Comparison of ENCODE assay signal across 8 cellular contexts in genomic region chr19:584240-585001, GRCh38. TPM values are rescaled to one million over a fixed set of nuclear protein-coding genes. Genes with fewer than 3 reads are reported as not detected.
A peak's percentile ranks its signal among the peaks of the same experiment; 100 is the strongest.
DNase-seq lines count a peak whose midpoint lies in the region; ATAC-seq and TF ChIP-seq lines count a peak whose summit lies in the region.

No MANE protein-coding gene starts in this region.

- 57 to 66% methylated on average over 30 to 38 of the region's 38 CpGs for WGBS in endodermal cell (ENCODE audit: insufficient coverage in 1 of 2, insufficient read length in 1 of 2), 2 experiments
- 36 to 47% methylated on average over 23 to 34 of the region's 38 CpGs for WGBS in upper lobe of left lung, 2 donors

- H3K4me1 Mint-ChIP-seq in endodermal cell (peaks cover 3% of the 10 kb centered on the region), nephron (no peaks in the 10 kb centered on the region)

- peak; percentile 97 for TF ChIP-seq CTCF in GM06990 (IDR thresholded peaks at IDR 0.05; ENCODE audit: insufficient read depth, low read length, poor library complexity, severe bottlenecking)
- TF ChIP-seq CTCF in endodermal cell (conservative IDR thresholded peaks at IDR 0.05): peak; percentile 97
- peak; percentile 84 to 92 (median 91) for TF ChIP-seq CTCF in nephron (IDR thresholded peaks at IDR 0.05; ENCODE audit: unreplicated experiment in 3 of 3)
- TF ChIP-seq CTCF in upper lobe of left lung (IDR thresholded peaks at IDR 0.05): peak; percentile 76 to 92 (median 88)

- H3K4me3 Mint-ChIP-seq in endodermal cell (no peak overlapping the region), nephron (peak overlapping the region in 1 of 3 experiments; percentile 63)

- H3K27ac ChIP-seq in endodermal cell (ENCODE audit: low read depth, low read length): no peak overlapping the region
- no peak overlapping the region for H3K27ac ChIP-seq in upper lobe of left lung

- no peak overlapping the region for H3K4me3 ChIP-seq in GM06990 (replicated peaks; ENCODE audit: low read depth, low read length)
- no peak overlapping the region for H3K4me3 ChIP-seq in endodermal cell (ENCODE audit: low read length)
- no peak overlapping the region for H3K4me3 ChIP-seq in upper lobe of left lung

- peaks cover 22% of the 10 kb centered on the region for H3K36me3 ChIP-seq in GM06990 (ENCODE audit: control insufficient read depth, insufficient read depth, low read length)
- H3K36me3 ChIP-seq in endodermal cell (ENCODE audit: control insufficient read depth, insufficient read depth, low read length): peaks cover 32% of the 10 kb centered on the region
- peaks cover 14 to 42% (median 40%) of the 10 kb centered on the region in 4 donors for H3K36me3 ChIP-seq in upper lobe of left lung

- peaks cover 17% of the 10 kb centered on the region for H3K27me3 Mint-ChIP-seq in endodermal cell (ENCODE audit: insufficient read depth)
- H3K27me3 Mint-ChIP-seq in nephron (ENCODE audit: low read depth): peaks cover 25% of the 10 kb centered on the region

- peaks cover 9% of the 10 kb centered on the region for H3K36me3 Mint-ChIP-seq in endodermal cell (ENCODE audit: low read depth)
- no peaks in the 10 kb centered on the region for H3K36me3 Mint-ChIP-seq in nephron (ENCODE audit: low read depth)

- H3K27me3 ChIP-seq in GM06990 (replicated peaks; ENCODE audit: control insufficient read depth, insufficient read depth, low read length) (no peaks in the 10 kb centered on the region; the same call in 1 of the 2 replicates), endodermal cell (ENCODE audit: control insufficient read depth, insufficient read depth, low read length, poor library complexity, severe bottlenecking) (peaks cover 14% of the 10 kb centered on the region), upper lobe of left lung (peaks cover 3 to 19% (median 14%) of the 10 kb centered on the region in 4 donors)

- peak; percentile 73 for DNase-seq in GM06990 (ENCODE audit: extremely low read depth, insufficient read length)
- peak; percentile 50 for DNase-seq in MV-4-11 (lab: John Stamatoyannopoulos, UW)
- peak; percentile 86 for DNase-seq in activated CD8-positive, alpha-beta memory T cell treated with anti-CD3 and anti-CD28 coated beads for 24 hours
- DNase-seq in endodermal cell: peak; percentile 93
- DNase-seq in upper lobe of left lung: peak in 1 of 2 donors; percentile 93
- DNase-seq in NCI-H526 treated with DMSO at 0.1 percent for 48 hours (lab: John Stamatoyannopoulos, UW): no peak

- TF ChIP-seq EP300 in upper lobe of left lung (IDR thresholded peaks at IDR 0.05): no peak

- ATAC-seq in upper lobe of left lung (ENCODE audit: low FRiP score in 2 of 2) (peak; percentile 27 to 68), GM19351 (IDR thresholded peaks at IDR 0.05; ENCODE audit: unreplicated experiment) (no peak)

- H3K4me1 ChIP-seq in endodermal cell (ENCODE audit: control insufficient read depth, insufficient read depth, low read length) (no peaks in the 10 kb centered on the region), upper lobe of left lung (peaks cover 4 to 26% (median 14%) of the 10 kb centered on the region in 4 donors)

- no peak overlapping the region for H3K9ac ChIP-seq in endodermal cell (ENCODE audit: extremely low read depth, low read length, poor library complexity, severe bottlenecking)

- H3K9me3 ChIP-seq in endodermal cell (ENCODE audit: control insufficient read depth, low read length): no peaks in the 10 kb centered on the region
- no peaks in the 10 kb centered on the region for H3K9me3 ChIP-seq in upper lobe of left lung

- H3K9me3 Mint-ChIP-seq in endodermal cell: no peaks in the 10 kb centered on the region
- no peaks in the 10 kb centered on the region for H3K9me3 Mint-ChIP-seq in nephron

- no peak for TF ChIP-seq POLR2A in upper lobe of left lung (IDR thresholded peaks at IDR 0.05)

- H3K27ac Mint-ChIP-seq in endodermal cell (peak overlapping the region; percentile 78), nephron (no peak overlapping the region)

RNA-seq across cellular contexts. Expression of gene HCN2, which starts 5.3 kb away (rescaled TPM):
- total RNA-seq in endodermal cell (under 1 TPM; 0.15 to 0.75 TPM), upper lobe of left lung (under 1 TPM in 3 of 6 donors, not detected in 3; 0.46 to 0.47 (median 0.46) TPM)
- 1.2 TPM for polyA plus RNA-seq in endodermal cell (2013, experiment 1 of 2)
- polyA plus RNA-seq in endodermal cell (2013, experiment 2 of 2): 0.79 TPM

RNA-seq across cellular contexts. Expression of gene BSG, which starts 12.0 kb away (rescaled TPM):
- 100 to 1,000 TPM; 808 to 833 TPM for total RNA-seq in endodermal cell
- polyA plus RNA-seq in endodermal cell (2013, experiment 1 of 2): 629 TPM
- 588 TPM for polyA plus RNA-seq in endodermal cell (2013, experiment 2 of 2)
- 100 to 1,000 TPM; 222 to 429 (median 387) TPM for total RNA-seq in upper lobe of left lung

RNA-seq across cellular contexts. Expression of gene GZMM, which starts 40.6 kb away (rescaled TPM):
- under 1 TPM in 1 of 2 donors, not detected in 1; 0.51 TPM for total RNA-seq in endodermal cell
- not detected for polyA plus RNA-seq in endodermal cell (2013, experiment 1 of 2)
- not detected for polyA plus RNA-seq in endodermal cell (2013, experiment 2 of 2)
- total RNA-seq in upper lobe of left lung: 1 to 10 TPM in 4 of 6 donors, not detected in 2; 2.3 to 6.1 (median 3.8) TPM

RNA-seq across cellular contexts. Expression of gene POLRMT, which starts 48.9 kb away (rescaled TPM):
- total RNA-seq in endodermal cell (10 to 100 TPM; 76.6 to 86.4 TPM), upper lobe of left lung (10 to 100 TPM; 26.7 to 86.5 (median 50.9) TPM)
- polyA plus RNA-seq in endodermal cell (2013, experiment 1 of 2): 58.5 TPM
- 53.7 TPM for polyA plus RNA-seq in endodermal cell (2013, experiment 2 of 2)

RNA-seq across cellular contexts. Expression of gene CDC34, which starts 52.9 kb away (rescaled TPM):
- 100 to 1,000 TPM; 128 to 138 TPM for total RNA-seq in endodermal cell
- polyA plus RNA-seq in endodermal cell (2013, experiment 1 of 2): 116 TPM
- 123 TPM for polyA plus RNA-seq in endodermal cell (2013, experiment 2 of 2)
- 100 to 1,000 TPM in 1 of 6 donors, 10 to 100 TPM in 5; 42.7 to 140 (median 52.4) TPM for total RNA-seq in upper lobe of left lung
